In genomic region chr12:47868041-47868440, GRCh38 we compare ENCODE assay signal across 9 cellular contexts. TPM values are rescaled to one million over a fixed set of nuclear protein-coding genes. Genes with fewer than 3 reads are reported as not detected.
DNase-seq lines count a peak whose midpoint lies in the region; ATAC-seq and TF ChIP-seq lines count a peak whose summit lies in the region.
"Had no signal": no experiment of that assay in that cellular context is flagged by ENCODE, and none has a peak within 500 bp of the region (broad histone marks: within the 10 kb centered on the region; RNA-seq: fewer than 3 reads in every experiment).

No MANE protein-coding gene starts in this region.

- intact Hi-C loops in IMR-90 (cut with micrococcal nuclease): no loop called here
- intact Hi-C loops in mucosa of descending colon (cut with DNase I, micrococcal nuclease): no loop called here

- H3K56ac ChIP-seq in IMR-90 (ENCODE audit: extremely low read depth, insufficient read depth, low read length): no peak overlapping the region

- no peak overlapping the region for H3K4me3 ChIP-seq in IMR-90 (ENCODE audit: insufficient read depth, low read depth, low read length)
- no peak overlapping the region for H3K4me3 ChIP-seq in Karpas-422 (ENCODE audit: low read length)
- H3K4me3 ChIP-seq in mucosa of descending colon: no peak overlapping the region

- H3K79me2 ChIP-seq in Karpas-422 (ENCODE audit: low read length): no peaks in the 10 kb centered on the region

- H2AFZ ChIP-seq in IMR-90 (replicated peaks; ENCODE audit: low read length, poor library complexity) (no peak overlapping the region), Karpas-422 (ENCODE audit: low read length) (no peak overlapping the region)

- H3K4me2 ChIP-seq in IMR-90 (ENCODE audit: low read depth, low read length) (no peak overlapping the region), Karpas-422 (ENCODE audit: low read depth, low read length, poor library complexity, severe bottlenecking) (no peak overlapping the region)

- H3K14ac ChIP-seq in IMR-90 (replicated peaks; ENCODE audit: low read depth, low read length): peak overlapping the region; percentile 15

- H4K8ac ChIP-seq in IMR-90 (ENCODE audit: low read depth in 2 of 2, low read length in 2 of 2): peak overlapping the region in 1 of 2 experiments; percentile 93; a peak in 3 of 4 replicates

- ATAC-seq in GM18870 (IDR thresholded peaks at IDR 0.05; ENCODE audit: unreplicated experiment) (peak; percentile 5), GM21717 (IDR thresholded peaks at IDR 0.05; ENCODE audit: unreplicated experiment) (peak; percentile 10), IMR-90 (ENCODE audit: low read depth) (no peak), mucosa of descending colon (no peak)

- H3K36me3 ChIP-seq in IMR-90 (ENCODE audit: control insufficient read depth, insufficient read depth, low read length): no peaks in the 10 kb centered on the region
- no peaks in the 10 kb centered on the region for H3K36me3 ChIP-seq in Karpas-422 (ENCODE audit: insufficient read depth, low read length)
- H3K36me3 ChIP-seq in mucosa of descending colon (ENCODE audit: low read depth): peaks cover 4% of the 10 kb centered on the region

- peaks cover 0 to 12% of the 10 kb centered on the region in 2 experiments; a peak in 2 of 4 replicates for H3K79me1 ChIP-seq in IMR-90 (ENCODE audit: low read depth in 1 of 2, low read length in 2 of 2)

- H4K5ac ChIP-seq in IMR-90 (ENCODE audit: low read depth, low read length): peak overlapping the region; percentile 19; the same call in 1 of the 2 replicates

- no peak for TF ChIP-seq POLR2A in IMR-90 (IDR thresholded peaks at IDR 0.05; ENCODE audit: low read depth, low read length)

- no peak for TF ChIP-seq CTCF in IMR-90 (conservative IDR thresholded peaks at IDR 0.05; ENCODE audit: low read depth, low read length)
- no peak for TF ChIP-seq CTCF in mucosa of descending colon (IDR thresholded peaks at IDR 0.05)

- H2AK5ac ChIP-seq in IMR-90 (ENCODE audit: low read depth, low read length): peak overlapping the region; percentile 37; the same call in 1 of the 2 replicates

- H3K27me3 ChIP-seq in IMR-90 (ENCODE audit: control insufficient read depth, insufficient read depth, low read length): no peaks in the 10 kb centered on the region
- H3K27me3 ChIP-seq in Karpas-422 (ENCODE audit: low read length): no peaks in the 10 kb centered on the region

- CTCF ChIA-PET in IMR-90 (lab: Yijun Ruan, JAX): no interaction called here

- no TSS peak for BruUV-seq in IMR-90 (replicated peaks; lab: Mats Ljungman, UMichigan)

- DNase-seq in IMR-90 (no peak), fibroblast of peridontal ligament (ENCODE audit: extremely low read depth) (peak; percentile 25), Karpas-422 (no peak), mucosa of descending colon (no peak), NCI-H510A treated with DMSO at 0.1 percent for 48 hours (lab: John Stamatoyannopoulos, UW) (no peak)
- DNase-seq in stimulated activated naive CD4-positive, alpha-beta T cell treated with Interleukin-2 at 50 U/mL for 16 hours (lab: John Stamatoyannopoulos, UW): no peak
- DNase-seq: NCI-H2029 had no signal

- H2BK5ac ChIP-seq in IMR-90 (ENCODE audit: low read depth, low read length, poor library complexity, severe bottlenecking): peak overlapping the region; percentile 19

- in situ Hi-C loops in IMR-90 (cut with MboI; ENCODE audit: low sequenced_read_pairs): no loop called here

- peak overlapping the region; percentile 67 for H3K4ac ChIP-seq in IMR-90 (ENCODE audit: low read depth, low read length)

- H2BK120ac ChIP-seq in IMR-90 (ENCODE audit: low read depth, low read length): peak overlapping the region; percentile 57

- peak overlapping the region; percentile 20; the same call in 1 of the 2 replicates for H3K23ac ChIP-seq in IMR-90 (ENCODE audit: low read depth, low read length)

- peak overlapping the region; percentile 20; the same call in 1 of the 3 replicates for H2BK15ac ChIP-seq in IMR-90 (ENCODE audit: low read depth, low read length)

- POLR2A ChIA-PET in IMR-90 (lab: Charles Lee; ENCODE audit: unreplicated experiment): no interaction called here

- peaks cover 16% of the 10 kb centered on the region for H3K9me1 ChIP-seq in IMR-90 (ENCODE audit: insufficient read depth, low read length)

- H3K18ac ChIP-seq in IMR-90 (ENCODE audit: low read depth, low read length): no peak overlapping the region

- dilution Hi-C loops in IMR-90 (cut with HindIII; ENCODE audit: low sequenced_read_pairs, unreplicated experiment): no loop called here

- H3K9ac ChIP-seq in IMR-90 (ENCODE audit: low read depth, low read length) (no peak overlapping the region), Karpas-422 (ENCODE audit: low read length) (no peak overlapping the region)

- peak overlapping the region; percentile 5 for H2AK9ac ChIP-seq in IMR-90 (replicated peaks; ENCODE audit: low read depth, low read length, poor library complexity)

- H3K9me2 ChIP-seq in Karpas-422 (replicated peaks; ENCODE audit: insufficient read depth, low read length): no peaks in the 10 kb centered on the region

- no CpG with 5 or more reads among the region's 2 CpGs for WGBS in IMR-90 (ENCODE audit: extremely low coverage in 2 of 2, insufficient read length in 1 of 2), 2 experiments

- no peak for TF ChIP-seq RAD21 in IMR-90 (IDR thresholded peaks at IDR 0.05; ENCODE audit: low read length)

- H4K91ac ChIP-seq in IMR-90 (ENCODE audit: insufficient read depth, low read depth, low read length): peak overlapping the region; percentile 49; the same call in 1 of the 2 replicates

- H4K20me1 ChIP-seq in IMR-90 (ENCODE audit: insufficient read depth, low read length) (no peaks in the 10 kb centered on the region), Karpas-422 (ENCODE audit: insufficient read depth, low read depth, low read length) (no peaks in the 10 kb centered on the region)

- H3K27ac ChIP-seq in IMR-90 (ENCODE audit: insufficient read depth, low read length) (peak overlapping the region; percentile 13; the same call in 1 of the 2 replicates), Karpas-422 (ENCODE audit: low read length) (no peak overlapping the region)

- peaks cover 18% of the 10 kb centered on the region for H3K4me1 ChIP-seq in IMR-90 (ENCODE audit: control insufficient read depth, insufficient read depth, low read length)
- no peaks in the 10 kb centered on the region for H3K4me1 ChIP-seq in Karpas-422 (ENCODE audit: low read length)
- peaks cover 7% of the 10 kb centered on the region for H3K4me1 ChIP-seq in mucosa of descending colon (ENCODE audit: low read depth)

- H3K9me3 ChIP-seq in IMR-90 (ENCODE audit: control insufficient read depth, insufficient read depth, low read length) (no peaks in the 10 kb centered on the region), Karpas-422 (ENCODE audit: low read length) (no peaks in the 10 kb centered on the region), mucosa of descending colon (no peaks in the 10 kb centered on the region)

- peak overlapping the region; percentile 94 for H2BK20ac ChIP-seq in IMR-90 (ENCODE audit: low read depth, low read length)

TF ChIP-seq in IMR-90, 13 proteins besides CTCF, POLR2A, EP300 and RAD21:
- TF ChIP-seq SMC3 (IDR thresholded peaks at IDR 0.05; ENCODE audit: low read depth, low read length): no peak
- TF ChIP-seq CHD1 (IDR thresholded peaks at IDR 0.05; ENCODE audit: low read depth, low read length): no peak
- no peak for TF ChIP-seq CEBPB (IDR thresholded peaks at IDR 0.05; ENCODE audit: low read depth, low read length)
- TF ChIP-seq FOS (IDR thresholded peaks at IDR 0.05; ENCODE audit: low read depth, low read length): no peak

RNA-seq across cellular contexts. Expression of gene VDR, which starts 36.8 kb away (rescaled TPM):
- total RNA-seq in IMR-90 (2012; rRNA removed) (3.9 and 5.4 TPM in 2 replicates), mucosa of descending colon (100 to 1,000 TPM in 2 of 3 donors, 10 to 100 TPM in 1; 69.5 to 175 (median 162) TPM)
- 8.5 and 10.8 TPM in 2 replicates for polyA plus RNA-seq in IMR-90 (2012; rRNA removed)
- polyA plus RNA-seq in IMR-90 (2012; cell fraction: cytosol; rRNA removed): 6.0 and 8.5 TPM in 2 replicates
- 6.6 and 12.7 TPM in 2 replicates for polyA plus RNA-seq in IMR-90 (2012; cell fraction: nucleus; rRNA removed; ENCODE audit: low replicate concordance)
- total RNA-seq in Karpas-422 (2014; rRNA removed; shearing (Covaris generic); ENCODE audit: low replicate concordance): not detected in 2 replicates

RNA-seq across cellular contexts. Expression of gene HDAC7, which starts 48.3 kb away (rescaled TPM):
- total RNA-seq in IMR-90 (2012; rRNA removed) (10.4 and 10.6 TPM in 2 replicates), mucosa of descending colon (10 to 100 TPM; 19.5 to 67.4 (median 33.2) TPM)
- polyA plus RNA-seq in IMR-90 (2012; rRNA removed): 64.7 and 65.1 TPM in 2 replicates
- 51.5 and 60.5 TPM in 2 replicates for polyA plus RNA-seq in IMR-90 (2012; cell fraction: cytosol; rRNA removed)
- polyA plus RNA-seq in IMR-90 (2012; cell fraction: nucleus; rRNA removed; ENCODE audit: low replicate concordance): 183 and 377 TPM in 2 replicates
- total RNA-seq in Karpas-422 (2014; rRNA removed; shearing (Covaris generic); ENCODE audit: low replicate concordance): 36.2 and 54.8 TPM in 2 replicates

Comparison
In these comparisons a context has a peak if more than half of its experiments do, and no peak if none do; other contexts are left out.
1. ATAC-seq: peak in GM18870 (single experiment) and GM21717 (single experiment); none in IMR-90 (single experiment) and mucosa of descending colon (single experiment).
2. RNA of gene VDR, which starts 36.8 kb away (total RNA-seq): 69.5 to 175 TPM in mucosa of descending colon; 3.9 to 5.4 TPM in IMR-90 and not detected in Karpas-422; every median in the first group is over 10 times any median in the second.